ENCODE assay signal across 18 cellular contexts in the genomic region with DNA sequence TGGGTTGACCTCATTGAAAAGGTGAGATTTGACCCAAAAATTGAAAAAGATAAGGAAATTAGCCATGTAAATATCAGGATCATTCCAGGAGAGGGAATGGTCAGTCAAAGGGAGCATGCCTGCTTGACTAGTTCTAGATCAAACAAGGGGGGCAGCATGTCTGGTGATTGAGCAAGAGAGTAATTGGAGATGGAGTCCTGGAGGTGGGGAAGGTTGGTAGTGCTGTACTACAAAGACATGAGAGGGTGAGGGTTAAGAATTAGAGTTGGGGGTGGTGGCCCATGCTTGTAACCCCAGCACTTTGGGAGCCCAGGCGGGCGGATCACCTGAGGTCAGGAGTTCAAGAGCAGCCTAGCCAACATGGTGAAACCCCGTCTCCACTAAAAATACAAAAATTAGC. TPM values are rescaled to one million over a fixed set of nuclear protein-coding genes. Genes with fewer than 3 reads are reported as not detected.
DNase-seq lines count a peak whose midpoint lies in the region; ATAC-seq, FAIRE-seq and TF ChIP-seq lines count a peak whose summit lies in the region.
"Had no signal": no experiment of that assay in that cellular context is flagged by ENCODE, and none has a peak within 500 bp of the region (broad histone marks: within the 10 kb centered on the region; RNA-seq: fewer than 3 reads in every experiment).

No MANE protein-coding gene starts in this region.

- no peak for TF ChIP-seq RAD21 in H1 (IDR thresholded peaks at IDR 0.05 in 1 of 2, conservative IDR thresholded peaks at IDR 0.05 in 1 of 2; ENCODE audit: low read depth in 2 of 2, low read length in 2 of 2)

- H3K4me1 ChIP-seq in Loucy (ENCODE audit: insufficient read depth, low read length, poor library complexity, severe bottlenecking) (peaks cover 39% of the 10 kb centered on the region), H1 (replicated peaks in 1 of 4; ENCODE audit: control insufficient read depth in 3 of 4, insufficient read depth in 4 of 4, low read length in 3 of 4) (peaks cover 0 to 2% (median 0%) of the 10 kb centered on the region in 4 experiments; a peak in 3 of 7 replicates), osteoblast (ENCODE audit: insufficient read depth, low read length) (peaks cover 11% of the 10 kb centered on the region)

- no peak for ATAC-seq in GM18861 (IDR thresholded peaks at IDR 0.05; ENCODE audit: unreplicated experiment)
- ATAC-seq: heart right ventricle; stimulated activated effector memory CD8-positive, alpha-beta T cell treated with anti-CD3 and anti-CD28 coated beads, Interleukin-12 subunit alpha, Interleukin-12 subunit beta, amount 100 ng/mL, for 72 hours had no signal

- WGBS in H1 (ENCODE audit: extremely low coverage in 1 of 2, insufficient coverage in 1 of 2, insufficient read length in 1 of 2, insufficient replicate concordance in 2 of 2, low coverage in 1 of 2, low lambda C conversion rate in 2 of 2, missing lambda C conversion rate in 1 of 2), 2 experiments, result 94% methylated on average over 3 of the region's 3 CpGs; no CpG with 5 or more reads in 1 of the 2 experiments

- H3K9me3 ChIP-seq in Loucy (ENCODE audit: insufficient read depth, low read depth, low read length) (no peaks in the 10 kb centered on the region), H1 (ENCODE audit: insufficient read depth in 2 of 2, low read depth in 1 of 2, low read length in 1 of 2) (no peaks in the 10 kb centered on the region), osteoblast (ENCODE audit: low read depth, low read length) (no peaks in the 10 kb centered on the region)
- H3K9me3 ChIP-seq: heart right ventricle, prostate gland had no signal

- no peak overlapping the region for H3K27ac Mint-ChIP-seq in activated naive CD4-positive, alpha-beta T cell treated with anti-CD3 and anti-CD28 coated beads for 36 hours
- H3K27ac Mint-ChIP-seq: stimulated activated effector memory CD8-positive, alpha-beta T cell treated with anti-CD3 and anti-CD28 coated beads, Interleukin-12 subunit alpha, Interleukin-12 subunit beta, amount 100 ng/mL, for 72 hours had no signal

- H2BK120ac ChIP-seq in H1 (replicated peaks; ENCODE audit: low read depth, low read length), result no peak overlapping the region

- no peak overlapping the region for H3K4ac ChIP-seq in H1 (replicated peaks; ENCODE audit: insufficient read length, low read depth, low read length)

- H3K4me1 Mint-ChIP-seq in activated naive CD4-positive, alpha-beta T cell treated with anti-CD3 and anti-CD28 coated beads for 36 hours (ENCODE audit: low read depth), result peaks cover 53% of the 10 kb centered on the region

- no peak overlapping the region for H2BK15ac ChIP-seq in H1 (ENCODE audit: low read length)

- CTCF ChIA-PET in activated naive CD4-positive, alpha-beta T cell treated with anti-CD3 and anti-CD28 coated beads for 36 hours (lab: Charles Lee), result no interaction called here
- CTCF ChIA-PET in H1 (lab: Charles Lee; ENCODE audit: partially characterized antibody), result no interaction called here

- H4K20me1 ChIP-seq in Loucy (ENCODE audit: insufficient read depth, low read length, poor library complexity, severe bottlenecking), result peaks cover 14% of the 10 kb centered on the region
- peaks cover 0 to 1% of the 10 kb centered on the region in 2 experiments for H4K20me1 ChIP-seq in H1 (replicated peaks in 1 of 2; ENCODE audit: control insufficient read depth in 1 of 2, insufficient read depth in 2 of 2, low read length in 2 of 2)
- peaks cover 4% of the 10 kb centered on the region for H4K20me1 ChIP-seq in osteoblast (ENCODE audit: insufficient read depth, low read length)

- no peak for TF ChIP-seq POLR2A in H1 (IDR thresholded peaks at IDR 0.05; ENCODE audit: control extremely low read depth in 1 of 2, low read depth in 2 of 2, low read length in 2 of 2)

- H3K9ac ChIP-seq in Loucy (ENCODE audit: low read depth, low read length, poor library complexity, severe bottlenecking) (no peak overlapping the region), H1 (replicated peaks in 1 of 4; ENCODE audit: extremely low read depth in 1 of 4, low read depth in 3 of 4, low read length in 3 of 4) (no peak overlapping the region)

- no peaks in the 10 kb centered on the region for H3K9me2 ChIP-seq in Loucy (replicated peaks; ENCODE audit: low read depth, low read length)

- TF ChIP-seq CTCF in Loucy (conservative IDR thresholded peaks at IDR 0.05; ENCODE audit: low read length) (no peak), H1 (IDR thresholded peaks at IDR 0.05; ENCODE audit: control extremely low read depth in 1 of 3, insufficient read depth in 1 of 3, low read depth in 1 of 3, low read length in 3 of 3) (no peak), osteoblast (IDR thresholded peaks at IDR 0.05; ENCODE audit: extremely low read depth, low read depth, low read length) (no peak)

- no peak overlapping the region for H3K23ac ChIP-seq in H1 (ENCODE audit: insufficient read length)

- no peak overlapping the region for H2AFZ ChIP-seq in Loucy (ENCODE audit: low read length)
- H2AFZ ChIP-seq in H1 (ENCODE audit: low read length), result no peak overlapping the region
- no peak overlapping the region for H2AFZ ChIP-seq in osteoblast (ENCODE audit: low read length)

- H3K79me2 ChIP-seq in Loucy (ENCODE audit: insufficient read depth, low read length) (peaks cover 71% of the 10 kb centered on the region), H1 (ENCODE audit: control insufficient read depth in 1 of 2, insufficient read depth in 2 of 2, low read length in 2 of 2) (peaks cover 7 to 87% of the 10 kb centered on the region in 2 experiments), osteoblast (ENCODE audit: insufficient read depth, low read length) (peaks cover 90% of the 10 kb centered on the region)

- POLR2A ChIA-PET in H1 (lab: Charles Lee; ENCODE audit: partially characterized antibody), result no interaction called here

- H3K36me3 Mint-ChIP-seq in activated naive CD4-positive, alpha-beta T cell treated with anti-CD3 and anti-CD28 coated beads for 36 hours (ENCODE audit: low read depth), result peaks cover 10% of the 10 kb centered on the region

- H3K4me3 Mint-ChIP-seq in activated naive CD4-positive, alpha-beta T cell treated with anti-CD3 and anti-CD28 coated beads for 36 hours, result peak overlapping the region; percentile 0

- no peak overlapping the region for H2BK5ac ChIP-seq in H1 (ENCODE audit: low read depth, low read length)

- no peak overlapping the region for H2AK5ac ChIP-seq in H1 (ENCODE audit: low read depth, low read length)

- no peak overlapping the region for H3K14ac ChIP-seq in H1 (ENCODE audit: insufficient read length)

- H3K27ac ChIP-seq in H1 (ENCODE audit: low read depth, low read length), result no peak overlapping the region
- no peak overlapping the region for H3K27ac ChIP-seq in osteoblast (ENCODE audit: low read depth, low read length)
- H3K27ac ChIP-seq: heart right ventricle, prostate gland, RWPE1 had no signal

- H3K79me1 ChIP-seq in H1 (ENCODE audit: low read depth, low read length), result no peaks in the 10 kb centered on the region

- no peaks in the 10 kb centered on the region; the same call in 1 of the 2 replicates for H3K36me3 ChIP-seq in Loucy (ENCODE audit: insufficient read depth, low read length)
- H3K36me3 ChIP-seq in H1 (ENCODE audit: control insufficient read depth in 2 of 4, insufficient read depth in 4 of 4, low read length in 3 of 4), result peaks cover 0 to 5% (median 2%) of the 10 kb centered on the region in 4 experiments; a peak in 2 of 8 replicates
- H3K36me3 ChIP-seq in osteoblast (ENCODE audit: insufficient read depth, low read length), result peaks cover 7% of the 10 kb centered on the region
- H3K36me3 ChIP-seq: prostate gland had no signal

- peaks cover 5% of the 10 kb centered on the region for H3K23me2 ChIP-seq in H1 (ENCODE audit: low read depth, low read length)

- FAIRE-seq in H1 (lab: Jason Lieb, UNC), result no peak

- no peak overlapping the region for H4K91ac ChIP-seq in H1 (replicated peaks; ENCODE audit: insufficient read length, low read length)

- in situ Hi-C loops in ACHN (cut with HindIII; ENCODE audit: low pct_ligation_motif_present, low pct_unique_long_range_greater_than_20kb, low sequenced_read_pairs), result no loop called here

- intact Hi-C loops in activated naive CD4-positive, alpha-beta T cell treated with anti-CD3 and anti-CD28 coated beads for 36 hours (cut with micrococcal nuclease), result no loop called here

- H3K27me3 ChIP-seq in Loucy (ENCODE audit: insufficient read depth, low read length, poor library complexity, severe bottlenecking) (no peaks in the 10 kb centered on the region), H1 (replicated peaks in 1 of 4; ENCODE audit: control insufficient read depth in 3 of 4, extremely low read depth in 1 of 4, insufficient read depth in 3 of 4, low read length in 3 of 4) (no peaks in the 10 kb centered on the region), osteoblast (ENCODE audit: insufficient read depth, low read length) (no peaks in the 10 kb centered on the region)
- H3K27me3 ChIP-seq: heart right ventricle had no signal

- H4K5ac ChIP-seq in H1 (ENCODE audit: insufficient read length, low read depth, low read length), result no peak overlapping the region

- H3K56ac ChIP-seq in H1 (replicated peaks; ENCODE audit: insufficient read length, low read depth, low read length), result no peak overlapping the region

- H3K4me2 ChIP-seq in Loucy (ENCODE audit: low read depth, low read length, poor library complexity, severe bottlenecking) (peak overlapping the region; percentile 53), H1 (ENCODE audit: insufficient read depth in 1 of 2, low read depth in 2 of 2, low read length in 2 of 2) (peak overlapping the region in 1 of 2 experiments; percentile 65; a peak in 1 of 4 replicates), osteoblast (ENCODE audit: insufficient read depth, low read length) (no peak overlapping the region)

- no peak overlapping the region for H4K8ac ChIP-seq in H1 (ENCODE audit: extremely low read depth, insufficient read depth, low read length)

- no peaks in the 10 kb centered on the region for H3K9me3 Mint-ChIP-seq in activated naive CD4-positive, alpha-beta T cell treated with anti-CD3 and anti-CD28 coated beads for 36 hours
- H3K9me3 Mint-ChIP-seq: stimulated activated effector memory CD8-positive, alpha-beta T cell treated with anti-CD3 and anti-CD28 coated beads, Interleukin-12 subunit alpha, Interleukin-12 subunit beta, amount 100 ng/mL, for 72 hours had no signal

- DNase-seq in activated naive CD4-positive, alpha-beta T cell treated with anti-CD3 and anti-CD28 coated beads for 36 hours, result no peak
- no peak for DNase-seq in activated naive CD4-positive, alpha-beta T cell treated with anti-CD3 and anti-CD28 coated beads, Interleukin-2, amount 50 U/mL, for 16 hours
- DNase-seq in H1 (ENCODE audit: low read depth in 1 of 2, low spot score in 2 of 2), result no peak
- DNase-seq in renal cortical epithelial cell (ENCODE audit: low read depth), result peak; percentile 22
- DNase-seq in osteoblast (ENCODE audit: insufficient read length, low spot score, missing footprints), result no peak
- no peak for DNase-seq in ACHN
- DNase-seq: activated T-cell treated with anti-CD3 and anti-CD28 coated beads, Interleukin-2, amount 50 U/mL, for 1 hour; heart right ventricle; MM.1S; NCI-H524 treated with DMSO at 0.1 percent for 48 hours had no signal

- H2BK20ac ChIP-seq in H1 (ENCODE audit: low read length), result no peak overlapping the region

- H2BK12ac ChIP-seq in H1 (ENCODE audit: low read depth, low read length), result no peak overlapping the region

- no peak overlapping the region for H3K18ac ChIP-seq in H1 (ENCODE audit: extremely low read depth, low read length)

- H3K4me3 ChIP-seq in Loucy (ENCODE audit: low read length, poor library complexity, severe bottlenecking) (peak overlapping the region; percentile 94), H1 (ENCODE audit: extremely low read depth in 1 of 4, insufficient read depth in 2 of 4, low read depth in 3 of 4, low read length in 4 of 4) (no peak overlapping the region), osteoblast (ENCODE audit: insufficient read depth, low read length) (no peak overlapping the region)
- H3K4me3 ChIP-seq: lung, prostate gland had no signal

- no peaks in the 10 kb centered on the region for H3F3A ChIP-seq in Loucy (ENCODE audit: low read depth)

- H3K27me3 Mint-ChIP-seq in activated naive CD4-positive, alpha-beta T cell treated with anti-CD3 and anti-CD28 coated beads for 36 hours (ENCODE audit: low read depth), result no peaks in the 10 kb centered on the region

- TF ChIP-seq EP300 in H1 (IDR thresholded peaks at IDR 0.05; ENCODE audit: borderline replicate concordance in 1 of 2, low read depth in 2 of 2, low read length in 2 of 2), result no peak

RNA-seq across cellular contexts. Expression of gene MRPL30, which starts 2.0 kb away (rescaled TPM):
- total RNA-seq in activated naive CD4-positive, alpha-beta T cell treated with anti-CD3 and anti-CD28 coated beads for 36 hours, result 10 to 100 TPM; 40.2 to 43.3 TPM
- 43.4 and 46.2 TPM in 2 replicates for total RNA-seq in H1 (2021; fragmentation: NEBNext Ultra II Directional; extraction: Animal tissue kit (Norgen Biotek cat#: 25700))
- polyA plus RNA-seq in H1 (2011; rRNA removed), result 15.5 and 22.3 TPM in 2 replicates
- polyA plus RNA-seq in H1 (2011; cell fraction: cytosol; rRNA removed), result 25.3 TPM
- polyA plus RNA-seq in H1 (2011; cell fraction: nucleus; rRNA removed), result 9.8 TPM
- 30.1 to 52.5 TPM (median 32.2 TPM) in 4 replicates for polyA plus RNA-seq in H1 (2012, experiment 1 of 2)
- polyA plus RNA-seq in H1 (2012, experiment 2 of 2), result 16.5 TPM
- polyA plus RNA-seq in H1 (2013, experiment 1 of 2), result 31.1 TPM
- 32.2 TPM for polyA plus RNA-seq in H1 (2013, experiment 2 of 2)
- polyA minus RNA-seq in H1 (2011; rRNA and poly(A)+ RNA removed), result 15.8 and 26.6 TPM in 2 replicates
- polyA minus RNA-seq in H1 (2011; cell fraction: cytosol; rRNA and poly(A)+ RNA removed), result 17.7 TPM
- polyA minus RNA-seq in H1 (2011; cell fraction: nucleus; rRNA and poly(A)+ RNA removed), result 11.7 TPM
- total RNA-seq in renal cortical epithelial cell (45.1 and 45.3 TPM in 2 replicates), osteoblast (41.6 and 44.2 TPM in 2 replicates)

RNA-seq across cellular contexts. Expression of gene MITD1, which starts 2.2 kb away (rescaled TPM):
- total RNA-seq in activated naive CD4-positive, alpha-beta T cell treated with anti-CD3 and anti-CD28 coated beads for 36 hours, result 10 to 100 TPM; 61.4 to 64.1 TPM
- 31.7 and 36.2 TPM in 2 replicates for total RNA-seq in H1 (2021; fragmentation: NEBNext Ultra II Directional; extraction: Animal tissue kit (Norgen Biotek cat#: 25700))
- 8.9 and 15.2 TPM in 2 replicates for polyA plus RNA-seq in H1 (2011; rRNA removed)
- polyA plus RNA-seq in H1 (2011; cell fraction: cytosol; rRNA removed), result 34.1 TPM
- 5.6 TPM for polyA plus RNA-seq in H1 (2011; cell fraction: nucleus; rRNA removed)
- 34.6 to 44.8 TPM (median 38.2 TPM) in 4 replicates for polyA plus RNA-seq in H1 (2012, experiment 1 of 2)
- polyA plus RNA-seq in H1 (2012, experiment 2 of 2), result 14.9 TPM
- 69.3 TPM for polyA plus RNA-seq in H1 (2013, experiment 1 of 2)
- 69.0 TPM for polyA plus RNA-seq in H1 (2013, experiment 2 of 2)
- 3.0 and 3.5 TPM in 2 replicates for polyA minus RNA-seq in H1 (2011; rRNA and poly(A)+ RNA removed)
- polyA minus RNA-seq in H1 (2011; cell fraction: cytosol; rRNA and poly(A)+ RNA removed), result 7.7 TPM
- polyA minus RNA-seq in H1 (2011; cell fraction: nucleus; rRNA and poly(A)+ RNA removed), result 7.9 TPM
- 25.8 and 44.6 TPM in 2 replicates for total RNA-seq in renal cortical epithelial cell
- total RNA-seq in osteoblast, result 18.3 and 19.5 TPM in 2 replicates

RNA-seq across cellular contexts. Expression of gene LIPT1, which starts 28.3 kb away (rescaled TPM):
- total RNA-seq in activated naive CD4-positive, alpha-beta T cell treated with anti-CD3 and anti-CD28 coated beads for 36 hours, result 1 to 10 TPM; 7.0 to 8.1 TPM
- total RNA-seq in H1 (2021; fragmentation: NEBNext Ultra II Directional; extraction: Animal tissue kit (Norgen Biotek cat#: 25700)), result 8.8 and 10.9 TPM in 2 replicates
- polyA plus RNA-seq in H1 (2011; rRNA removed), result 6.1 and 8.0 TPM in 2 replicates
- 10.1 TPM for polyA plus RNA-seq in H1 (2011; cell fraction: cytosol; rRNA removed)
- 8.5 TPM for polyA plus RNA-seq in H1 (2011; cell fraction: nucleus; rRNA removed)
- polyA plus RNA-seq in H1 (2012, experiment 1 of 2), result 6.8 to 9.1 TPM (median 6.9 TPM) in 4 replicates
- 0.84 TPM for polyA plus RNA-seq in H1 (2012, experiment 2 of 2)
- polyA plus RNA-seq in H1 (2013, experiment 1 of 2), result 8.0 TPM
- 8.1 TPM for polyA plus RNA-seq in H1 (2013, experiment 2 of 2)
- polyA minus RNA-seq in H1 (2011; rRNA and poly(A)+ RNA removed), result 3.1 and 7.0 TPM in 2 replicates
- 5.1 TPM for polyA minus RNA-seq in H1 (2011; cell fraction: cytosol; rRNA and poly(A)+ RNA removed)
- 8.4 TPM for polyA minus RNA-seq in H1 (2011; cell fraction: nucleus; rRNA and poly(A)+ RNA removed)
- total RNA-seq in renal cortical epithelial cell (4.9 and 8.1 TPM in 2 replicates), osteoblast (7.4 and 9.8 TPM in 2 replicates)

RNA-seq across cellular contexts. Expression of gene TSGA10, which starts 28.3 kb away (rescaled TPM):
- 1 to 10 TPM; 7.2 to 8.9 TPM for total RNA-seq in activated naive CD4-positive, alpha-beta T cell treated with anti-CD3 and anti-CD28 coated beads for 36 hours
- 5.7 and 7.4 TPM in 2 replicates for total RNA-seq in H1 (2021; fragmentation: NEBNext Ultra II Directional; extraction: Animal tissue kit (Norgen Biotek cat#: 25700))
- polyA plus RNA-seq in H1 (2011; rRNA removed), result 1.2 and 2.2 TPM in 2 replicates
- polyA plus RNA-seq in H1 (2011; cell fraction: cytosol; rRNA removed), result 3.8 TPM
- 3.9 TPM for polyA plus RNA-seq in H1 (2011; cell fraction: nucleus; rRNA removed)
- polyA plus RNA-seq in H1 (2012, experiment 1 of 2), result 8.0 to 11.9 TPM (median 10.9 TPM) in 4 replicates
- 2.5 TPM for polyA plus RNA-seq in H1 (2012, experiment 2 of 2)
- 12.6 TPM for polyA plus RNA-seq in H1 (2013, experiment 1 of 2)
- 12.0 TPM for polyA plus RNA-seq in H1 (2013, experiment 2 of 2)
- 3.9 and 4.4 TPM in 2 replicates for polyA minus RNA-seq in H1 (2011; rRNA and poly(A)+ RNA removed)
- 1.0 TPM for polyA minus RNA-seq in H1 (2011; cell fraction: cytosol; rRNA and poly(A)+ RNA removed)
- 10.9 TPM for polyA minus RNA-seq in H1 (2011; cell fraction: nucleus; rRNA and poly(A)+ RNA removed)
- 13.9 and 21.6 TPM in 2 replicates for total RNA-seq in renal cortical epithelial cell
- 4.0 and 5.0 TPM in 2 replicates for total RNA-seq in osteoblast

RNA-seq across cellular contexts. Expression of gene C2orf15, which starts 41.5 kb away (rescaled TPM):
- total RNA-seq in activated naive CD4-positive, alpha-beta T cell treated with anti-CD3 and anti-CD28 coated beads for 36 hours, result 1 to 10 TPM; 1.4 to 1.6 TPM
- total RNA-seq in H1 (2021; fragmentation: NEBNext Ultra II Directional; extraction: Animal tissue kit (Norgen Biotek cat#: 25700)), result 5.5 and 6.5 TPM in 2 replicates
- 3.0 and 3.6 TPM in 2 replicates for polyA plus RNA-seq in H1 (2011; rRNA removed)
- 4.0 TPM for polyA plus RNA-seq in H1 (2011; cell fraction: cytosol; rRNA removed)
- 2.5 TPM for polyA plus RNA-seq in H1 (2011; cell fraction: nucleus; rRNA removed)
- polyA plus RNA-seq in H1 (2012, experiment 1 of 2), result 3.8 to 7.4 TPM (median 4.0 TPM) in 4 replicates
- polyA plus RNA-seq in H1 (2012, experiment 2 of 2), result 5.5 TPM
- 5.6 TPM for polyA plus RNA-seq in H1 (2013, experiment 1 of 2)
- 5.2 TPM for polyA plus RNA-seq in H1 (2013, experiment 2 of 2)
- 3.2 and 4.6 TPM in 2 replicates for polyA minus RNA-seq in H1 (2011; rRNA and poly(A)+ RNA removed)
- 2.8 TPM for polyA minus RNA-seq in H1 (2011; cell fraction: cytosol; rRNA and poly(A)+ RNA removed)
- polyA minus RNA-seq in H1 (2011; cell fraction: nucleus; rRNA and poly(A)+ RNA removed), result 6.2 TPM
- 5.6 and 9.2 TPM in 2 replicates for total RNA-seq in renal cortical epithelial cell
- 0.59 TPM in 1 of 2 replicates, not detected in the other for total RNA-seq in osteoblast
- total RNA-seq: cardiac septum had no signal
- polyA plus RNA-seq: BJ had no signal
